ENCODE assay signal across 12 cellular contexts in the genomic region with DNA sequence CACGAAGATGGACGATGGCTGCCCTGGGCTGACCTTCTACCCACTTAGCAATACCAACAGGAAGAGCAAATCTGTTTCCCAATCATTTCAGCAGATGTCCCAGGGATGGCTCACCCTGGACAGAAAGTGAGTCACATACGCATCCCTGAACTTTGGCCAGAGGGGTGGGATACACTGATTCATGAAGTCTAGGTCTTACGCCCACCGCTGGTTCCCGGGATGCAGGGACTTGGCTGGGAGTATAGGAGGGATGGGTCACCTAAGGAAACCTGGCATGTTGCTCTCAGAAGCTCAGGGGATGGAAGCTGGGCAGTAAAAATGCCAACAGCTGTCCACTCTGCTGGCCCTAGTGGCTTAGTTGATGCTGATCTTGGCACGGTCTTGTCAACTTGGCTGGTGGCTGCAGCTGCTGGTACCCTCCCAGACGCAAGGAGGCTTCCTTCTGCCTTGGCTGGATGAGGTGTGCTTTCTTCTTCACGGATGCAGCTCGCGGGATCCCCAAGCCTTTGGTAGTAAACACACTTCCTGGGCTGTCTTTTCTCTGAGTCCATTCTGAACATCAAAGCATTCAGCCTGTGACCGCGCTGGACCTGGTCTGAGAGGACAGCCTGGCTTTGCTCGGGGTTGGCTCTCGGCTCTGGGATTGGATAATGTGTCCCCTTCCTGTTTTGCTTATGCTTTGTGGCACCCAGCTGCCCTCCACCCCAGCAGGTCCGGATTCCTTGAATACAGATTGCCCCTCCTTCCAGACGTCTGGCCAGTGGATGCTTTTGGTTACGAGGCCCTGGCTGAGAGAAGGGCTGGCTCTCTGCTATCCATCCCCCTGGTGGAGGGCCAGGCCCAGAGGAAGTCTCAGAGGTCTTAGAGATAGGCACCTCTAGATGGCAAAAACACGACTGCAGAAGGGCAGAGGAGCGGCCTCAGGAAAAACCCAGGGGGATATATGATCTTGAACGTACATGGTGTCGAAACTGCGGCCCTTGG.
DNase-seq lines count a peak whose midpoint lies in the region; ATAC-seq and TF ChIP-seq lines count a peak whose summit lies in the region.
"Had no signal": no experiment of that assay in that cellular context is flagged by ENCODE, and none has a peak within 500 bp of the region (broad histone marks: within the 10 kb centered on the region; RNA-seq: fewer than 3 reads in every experiment).

No MANE protein-coding gene starts in this region.

- no peak overlapping the region for H4K91ac ChIP-seq in mesenchymal stem cell (ENCODE audit: low read length)

- 91% methylated on average over 22 of the region's 23 CpGs for WGBS in mammary epithelial cell (ENCODE audit: low coverage, missing lambda C conversion rate)
- WGBS in mesenchymal stem cell = 52% methylated on average over 23 of the region's 23 CpGs
- WGBS in lower leg skin, 2 donors = 68 to 73% methylated on average over 23 of the region's 23 CpGs

- H3K27ac ChIP-seq in ACC112 (ENCODE audit: low read depth, low read length) (peak overlapping the region; percentile 24; the same call in 1 of the 2 replicates), mammary epithelial cell (ENCODE audit: insufficient read depth, low read depth, low read length) (no peak overlapping the region), mesenchymal stem cell (ENCODE audit: low read length, poor library complexity, severe bottlenecking) (no peak overlapping the region), tibial artery (no peak overlapping the region)
- H3K27ac ChIP-seq: skin epidermis had no signal

- H3K4me3 ChIP-seq in ACC112 (ENCODE audit: low read depth, low read length) (no peak overlapping the region), mammary epithelial cell (replicated peaks in 1 of 3; ENCODE audit: insufficient read depth in 1 of 3, low read depth in 2 of 3, low read length in 3 of 3) (no peak overlapping the region), mesenchymal stem cell (ENCODE audit: insufficient read depth in 1 of 2, low read depth in 1 of 2, low read length in 2 of 2) (peak overlapping the region in 1 of 2 experiments; percentile 33), lower leg skin (ENCODE audit: low read depth, poor library complexity, severe bottlenecking) (no peak overlapping the region), tibial artery (no peak overlapping the region)
- H3K4me3 ChIP-seq: skin epidermis had no signal

- CTCF ChIA-PET in mammary epithelial cell (lab: Charles Lee; ENCODE audit: low non-redundant PET) = no interaction called here

- H3K36me3 ChIP-seq in ACC112 (ENCODE audit: insufficient read depth, low read length) (no peaks in the 10 kb centered on the region), mammary epithelial cell (ENCODE audit: insufficient read depth, low read length) (peaks cover 2% of the 10 kb centered on the region), mesenchymal stem cell (ENCODE audit: control insufficient read depth in 1 of 2, insufficient read depth in 2 of 2, low read depth in 1 of 2, low read length in 2 of 2) (peaks cover 0 to 5% of the 10 kb centered on the region in 2 experiments), tibial artery (no peaks in the 10 kb centered on the region)

- H2AK5ac ChIP-seq in mesenchymal stem cell (ENCODE audit: low read length, severe bottlenecking) = no peak overlapping the region

- no peak overlapping the region for H3K18ac ChIP-seq in mesenchymal stem cell (ENCODE audit: low read depth in 1 of 2, low read length in 2 of 2)

- H3K4ac ChIP-seq in mesenchymal stem cell (ENCODE audit: low read depth in 1 of 2, low read length in 2 of 2) = no peak overlapping the region

- TF ChIP-seq CTCF in mammary epithelial cell (conservative IDR thresholded peaks at IDR 0.05 in 1 of 2, IDR thresholded peaks at IDR 0.05 in 1 of 2; ENCODE audit: extremely low read depth in 1 of 2, insufficient read depth in 1 of 2, low read depth in 1 of 2, low read length in 2 of 2) (no peak), lower leg skin (IDR thresholded peaks at IDR 0.05) (no peak), tibial artery (IDR thresholded peaks at IDR 0.05) (peak in 1 of 2 experiments; percentile 4)

- peaks cover 13% of the 10 kb centered on the region for H3K79me1 ChIP-seq in mesenchymal stem cell (replicated peaks; ENCODE audit: low read length, poor library complexity, severe bottlenecking)

- no peak overlapping the region for H4K8ac ChIP-seq in mesenchymal stem cell (ENCODE audit: low read length)

- DNase-seq in HCEC 1CT = peak; percentile 76
- peak; percentile 29 for DNase-seq in mammary epithelial cell
- peak; percentile 55 for DNase-seq in mesenchymal stem cell
- no peak for DNase-seq in head of caudate nucleus
- no peak for DNase-seq in lower leg skin (ENCODE audit: low spot score in 2 of 2)
- no peak for DNase-seq in tibial artery
- DNase-seq: activated CD8-positive, alpha-beta memory T cell treated with anti-CD3 and anti-CD28 coated beads, Interleukin-2, amount 50 U/mL, for 48 hours; aorta; NCI-H1417 treated with DMSO at 0.1 percent for 48 hours had no signal

- in situ Hi-C loops in mammary epithelial cell (cut with MboI; ENCODE audit: low sequenced_read_pairs in 2 of 2) = no loop called here

- no TSS peak for BruUV-seq in mammary epithelial cell (replicated peaks; lab: Mats Ljungman, UMichigan)

- no peak overlapping the region for H2BK12ac ChIP-seq in mesenchymal stem cell (ENCODE audit: low read length in 2 of 2)

- H3K9ac ChIP-seq in mammary epithelial cell (ENCODE audit: insufficient read depth, low read length) (no peak overlapping the region), mesenchymal stem cell (ENCODE audit: low read length) (no peak overlapping the region)

- ATAC-seq in HG03196 (IDR thresholded peaks at IDR 0.05; ENCODE audit: unreplicated experiment) = no peak

- H3K9me3 ChIP-seq in mammary epithelial cell (replicated peaks; ENCODE audit: insufficient read depth, low read length) (no peaks in the 10 kb centered on the region), mesenchymal stem cell (ENCODE audit: control insufficient read depth, low read length) (no peaks in the 10 kb centered on the region), tibial artery (no peaks in the 10 kb centered on the region)

- H3K4me1 ChIP-seq in ACC112 (ENCODE audit: control insufficient read depth, insufficient read depth, low read length, unreplicated experiment) = peaks cover 15% of the 10 kb centered on the region
- H3K4me1 ChIP-seq in mammary epithelial cell (ENCODE audit: insufficient read depth, low read length) = peaks cover 9% of the 10 kb centered on the region
- no peaks in the 10 kb centered on the region for H3K4me1 ChIP-seq in mesenchymal stem cell (ENCODE audit: control insufficient read depth, insufficient read depth, low read depth, low read length)
- H3K4me1 ChIP-seq in tibial artery = peaks cover 0 to 10% (median 0%) of the 10 kb centered on the region in 4 donors

- H2BK5ac ChIP-seq in mesenchymal stem cell (ENCODE audit: low read depth, low read length, poor library complexity, severe bottlenecking) = no peak overlapping the region

- no peak for TF ChIP-seq POLR2A in lower leg skin (IDR thresholded peaks at IDR 0.05)

- intact Hi-C loops in mammary epithelial cell (cut with micrococcal nuclease) = no loop called here
- intact Hi-C loops in head of caudate nucleus (cut with DNase I) = no loop called here
- intact Hi-C loops in lower leg skin (cut with DNase I; ENCODE audit: low total_unique reads) = no loop called here
- intact Hi-C loops in tibial artery (cut with DNase I; ENCODE audit: low total_unique reads) = no loop called here

- H3K27me3 ChIP-seq in ACC112 (ENCODE audit: insufficient read depth, low read length) (no peaks in the 10 kb centered on the region), mammary epithelial cell (ENCODE audit: insufficient read depth, low read length) (no peaks in the 10 kb centered on the region), mesenchymal stem cell (ENCODE audit: control insufficient read depth in 1 of 2, insufficient read depth in 1 of 2, low read length in 2 of 2) (peaks cover 0 to 5% of the 10 kb centered on the region in 2 experiments), tibial artery (no peaks in the 10 kb centered on the region)

- H4K20me1 ChIP-seq in mammary epithelial cell (ENCODE audit: insufficient read depth, low read length) = peaks cover 3% of the 10 kb centered on the region

- dilution Hi-C loops in mammary epithelial cell (cut with HindIII; ENCODE audit: low sequenced_read_pairs) = no loop called here

- no peak overlapping the region for H2BK120ac ChIP-seq in mesenchymal stem cell (ENCODE audit: low read depth, low read length)

- no peak overlapping the region for H2BK15ac ChIP-seq in mesenchymal stem cell (ENCODE audit: low read depth, poor library complexity, severe bottlenecking)

- H3K79me2 ChIP-seq in ACC112 (ENCODE audit: control insufficient read depth, insufficient read depth, low read length, unreplicated experiment) = no peaks in the 10 kb centered on the region
- H3K79me2 ChIP-seq in mammary epithelial cell (ENCODE audit: insufficient read depth, low read length) = peaks cover 86% of the 10 kb centered on the region

- no peak overlapping the region for H3K14ac ChIP-seq in mesenchymal stem cell (ENCODE audit: low read length in 2 of 2)

- H3K4me2 ChIP-seq in mammary epithelial cell (ENCODE audit: insufficient read depth, low read depth, low read length) (no peak overlapping the region), mesenchymal stem cell (ENCODE audit: low read length, poor library complexity, severe bottlenecking) (no peak overlapping the region)

- H2AFZ ChIP-seq in ACC112 (ENCODE audit: low read length, unreplicated experiment) (no peak overlapping the region), mammary epithelial cell (ENCODE audit: low read depth, low read length) (no peak overlapping the region), mesenchymal stem cell (ENCODE audit: low read depth, low read length) (no peak overlapping the region)

- H3K23ac ChIP-seq in mesenchymal stem cell (ENCODE audit: low read length in 2 of 2) = no peak overlapping the region

Comparison
In these comparisons a context has a peak if more than half of its experiments do, and no peak if none do; other contexts are left out.
1. DNase-seq: peak in HCEC 1CT (single experiment), mammary epithelial cell (single experiment) and mesenchymal stem cell (single experiment); none in head of caudate nucleus (0 of 42), lower leg skin (0 of 2) and tibial artery (0 of 2).